In genomic region chr13:111204438-111205177, GRCh38 we compare ENCODE assay signal across 9 cellular contexts.
DNase-seq lines count a peak whose midpoint lies in the region; ATAC-seq and TF ChIP-seq lines count a peak whose summit lies in the region.
"Had no signal": no experiment of that assay in that cellular context is flagged by ENCODE, and none has a peak within 500 bp of the region (broad histone marks: within the 10 kb centered on the region; RNA-seq: fewer than 3 reads in every experiment).

No MANE protein-coding gene starts in this region.

- H3K23ac ChIP-seq in H9 (ENCODE audit: insufficient read length, low read depth, low read length): no peak overlapping the region

- H2AFZ ChIP-seq in H9 (ENCODE audit: low read length): no peak overlapping the region

- H3K9ac ChIP-seq in H9 (ENCODE audit: extremely low read depth, insufficient read length, low read length) (no peak overlapping the region), adipocyte (ENCODE audit: low read length) (peak overlapping the region; percentile 65)

- no peak overlapping the region for H4K5ac ChIP-seq in H9 (ENCODE audit: insufficient read length, low read depth, low read length)

- no peak overlapping the region for H3K27ac ChIP-seq in H9 (ENCODE audit: insufficient read length, low read depth, low read length)
- peak overlapping the region in 12 of 21 experiments; percentile 7 to 73 (median 61) for H3K27ac ChIP-seq in skin epidermis
- H3K27ac ChIP-seq: SJSA1 had no signal

- no peaks in the 10 kb centered on the region; the same call in 1 of the 2 replicates for H3K27me3 Mint-ChIP-seq in H9 (ENCODE audit: low read depth)

- no peak overlapping the region for H3K4ac ChIP-seq in H9 (ENCODE audit: low read depth, low read length)

- H3K4me1 ChIP-seq in H9 (ENCODE audit: insufficient read depth, low read length) (peaks cover 17% of the 10 kb centered on the region; the same call in 1 of the 2 replicates), adipocyte (ENCODE audit: control insufficient read depth, insufficient read depth, low read length) (peaks cover 36% of the 10 kb centered on the region)

- intact Hi-C loops in left ventricle myocardium superior (cut with micrococcal nuclease): no loop called here

- H3K36me3 ChIP-seq in adipocyte (ENCODE audit: control insufficient read depth, insufficient read depth, low read length, severe bottlenecking): peaks cover 12% of the 10 kb centered on the region

- H2BK15ac ChIP-seq in H9 (ENCODE audit: low read depth, low read length): no peak overlapping the region

- no peaks in the 10 kb centered on the region for H4K20me1 ChIP-seq in H9 (ENCODE audit: control insufficient read depth, insufficient read depth, insufficient read length)

- TF ChIP-seq CTCF in H9 (conservative IDR thresholded peaks at IDR 0.05): no peak

- H2AK5ac ChIP-seq in H9 (ENCODE audit: insufficient read length, low read length): no peak overlapping the region

- peaks cover 0 to 15% (median 7%) of the 10 kb centered on the region in 3 experiments; a peak in 6 of 7 replicates for H3K36me3 Mint-ChIP-seq in H9 (ENCODE audit: insufficient read depth in 1 of 3, low read depth in 3 of 3)

- no peak overlapping the region for H4K91ac ChIP-seq in H9 (ENCODE audit: insufficient read length, low read depth, low read length)

- no peak overlapping the region for H2BK12ac ChIP-seq in H9 (ENCODE audit: insufficient read length, low read depth, low read length)

- DNase-seq in H9 (peak; percentile 64), adipocyte (ENCODE audit: low read depth) (peak; percentile 95), left ventricle myocardium superior (peak; percentile 71), NCI-H774 (lab: John Stamatoyannopoulos, UW) (no peak), NCI-H1436 treated with DMSO at 0.1 percent for 48 hours (lab: John Stamatoyannopoulos, UW) (no peak), NCI-H345 (lab: John Stamatoyannopoulos, UW) (no peak)

- H3K4me1 Mint-ChIP-seq in H9: peaks cover 74 to 76% of the 10 kb centered on the region in 2 experiments

- H3K4me3 ChIP-seq in adipocyte (ENCODE audit: low read length) (peak overlapping the region; percentile 72), skin epidermis (no peak overlapping the region)
- H3K4me3 ChIP-seq: SJSA1 had no signal

- no peak overlapping the region for H3K18ac ChIP-seq in H9 (ENCODE audit: insufficient read length, low read depth, low read length)

- no peaks in the 10 kb centered on the region for H3K23me2 ChIP-seq in H9 (ENCODE audit: insufficient read length, low read depth, low read length, poor library complexity, severe bottlenecking)

- H3K79me2 ChIP-seq in H9 (ENCODE audit: insufficient read depth, low read length): peaks cover 16% of the 10 kb centered on the region; the same call in 1 of the 2 replicates

- H2BK5ac ChIP-seq in H9 (ENCODE audit: insufficient read length, low read length): no peak overlapping the region

- no peak overlapping the region for H3K56ac ChIP-seq in H9 (ENCODE audit: insufficient read length, low read depth, low read length)

- no peaks in the 10 kb centered on the region for H3K9me3 Mint-ChIP-seq in H9

- WGBS in H9 (ENCODE audit: extremely low coverage, insufficient read length, low lambda C conversion rate): no CpG with 5 or more reads among the region's 16 CpGs

- no peak overlapping the region for H3K14ac ChIP-seq in H9 (ENCODE audit: insufficient read depth, low read length)

- no peak overlapping the region for H4K8ac ChIP-seq in H9 (replicated peaks; ENCODE audit: insufficient read length, low read depth, low read length)

- H3K9me3 ChIP-seq in H9 (ENCODE audit: control insufficient read depth, low read depth, low read length): no peaks in the 10 kb centered on the region
- no peaks in the 10 kb centered on the region for H3K9me3 ChIP-seq in adipocyte (ENCODE audit: control insufficient read depth, low read length)
- H3K9me3 ChIP-seq: SJSA1 had no signal

- peak overlapping the region in 1 of 2 experiments; percentile 62; a peak in 2 of 5 replicates for H3K4me3 Mint-ChIP-seq in H9

- no peak overlapping the region for H2BK120ac ChIP-seq in H9 (ENCODE audit: low read depth, low read length, poor library complexity, severe bottlenecking)

- H2BK20ac ChIP-seq in H9 (ENCODE audit: low read depth, low read length, poor library complexity, severe bottlenecking): no peak overlapping the region

- peak overlapping the region in 2 of 3 experiments; percentile 67 to 73; a peak in 5 of 7 replicates for H3K27ac Mint-ChIP-seq in H9

- H3K27me3 ChIP-seq in H9 (ENCODE audit: insufficient read depth, low read length) (no peaks in the 10 kb centered on the region), adipocyte (replicated peaks; ENCODE audit: control insufficient read depth, insufficient read depth, low read length) (no peaks in the 10 kb centered on the region)
- H3K27me3 ChIP-seq: SJSA1 had no signal

- peak; percentile 73 for ATAC-seq in left ventricle myocardium superior
- no peak for ATAC-seq in HG02678 (IDR thresholded peaks at IDR 0.05; ENCODE audit: unreplicated experiment)

- H3K4me2 ChIP-seq in H9 (ENCODE audit: insufficient read depth, insufficient read length, low read length): peak overlapping the region; percentile 19

- peaks cover 6% of the 10 kb centered on the region for H3K79me1 ChIP-seq in H9 (ENCODE audit: insufficient read depth, low read depth, low read length, poor library complexity, severe bottlenecking)

- no peak overlapping the region for H3T11ph ChIP-seq in H9 (ENCODE audit: low read length)

Comparison
In these comparisons a context has a peak if more than half of its experiments do, and no peak if none do; other contexts are left out.
1. DNase-seq: peak in H9 (single experiment), adipocyte (single experiment) and left ventricle myocardium superior (single experiment); none in NCI-H774 (single experiment), NCI-H1436 treated with DMSO at 0.1 percent for 48 hours (single experiment) and NCI-H345 (single experiment).